ENCODE assay signal across 12 cellular contexts in the genomic region with DNA sequence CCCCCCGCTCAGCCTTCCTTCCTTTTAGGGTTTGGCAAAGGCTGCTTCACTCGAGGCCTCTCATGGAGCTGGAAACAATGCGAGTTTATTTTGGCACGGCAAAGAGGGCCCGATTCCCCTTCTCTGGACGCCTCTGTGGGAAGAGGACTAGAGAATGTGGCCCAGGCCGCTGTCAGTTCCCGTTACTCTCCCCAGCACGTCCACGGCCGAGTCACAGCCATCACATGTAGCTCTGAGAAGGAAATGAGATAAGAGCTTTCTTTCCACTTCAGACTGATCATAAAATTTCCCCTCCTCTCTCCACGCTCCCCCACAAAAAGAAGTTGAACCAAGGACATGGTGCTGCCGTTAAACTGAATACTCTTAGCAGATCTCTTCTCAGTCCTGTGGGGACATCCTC.
DNase-seq lines count a peak whose midpoint lies in the region; ATAC-seq and TF ChIP-seq lines count a peak whose summit lies in the region.
"Had no signal": no experiment of that assay in that cellular context is flagged by ENCODE, and none has a peak within 500 bp of the region (broad histone marks: within the 10 kb centered on the region; RNA-seq: fewer than 3 reads in every experiment).

No MANE protein-coding gene starts in this region.

- H3K4me3 ChIP-seq in foreskin fibroblast (ENCODE audit: low read depth in 1 of 2, low read length in 2 of 2): no peak overlapping the region
- no peak overlapping the region for H3K4me3 ChIP-seq in ovary
- H3K4me3 ChIP-seq: GM12878 had no signal

- no peaks in the 10 kb centered on the region for H3K36me3 ChIP-seq in ovary

- peaks cover 5% of the 10 kb centered on the region for H3K4me1 Mint-ChIP-seq in stimulated activated naive CD8-positive, alpha-beta T cell treated with anti-CD3 and anti-CD28 coated beads, Interleukin-15, amount 100 ng/mL, for 72 hours
- H3K4me1 Mint-ChIP-seq: IgD-negative memory B cell had no signal

- no peak overlapping the region for H3K4me3 Mint-ChIP-seq in stimulated activated naive CD8-positive, alpha-beta T cell treated with anti-CD3 and anti-CD28 coated beads, Interleukin-15, amount 100 ng/mL, for 72 hours
- H3K4me3 Mint-ChIP-seq: IgD-negative memory B cell, WTC11 had no signal

- peak overlapping the region; percentile 37 to 39 for H3K27ac Mint-ChIP-seq in stimulated activated naive CD8-positive, alpha-beta T cell treated with anti-CD3 and anti-CD28 coated beads, Interleukin-15, amount 100 ng/mL, for 72 hours
- H3K27ac Mint-ChIP-seq: IgD-negative memory B cell, WTC11 had no signal

- H3K4me1 ChIP-seq in ovary (ENCODE audit: insufficient read depth): peaks cover 23% of the 10 kb centered on the region

- WGBS in ovary, 3 donors: 3 to 12% (median 3%) methylated on average over 13 of the region's 13 CpGs

- TF ChIP-seq CTCF in foreskin fibroblast (IDR thresholded peaks at IDR 0.05; ENCODE audit: low read depth, low read length): no peak
- no peak for TF ChIP-seq CTCF in ovary (IDR thresholded peaks at IDR 0.05)

- ATAC-seq in stimulated activated naive CD8-positive, alpha-beta T cell treated with anti-CD3 and anti-CD28 coated beads, Interleukin-15, amount 100 ng/mL, for 72 hours: no peak
- ATAC-seq in stimulated activated naive CD8-positive, alpha-beta T cell treated with anti-CD3 and anti-CD28 coated beads, Interleukin-15, Interleukin-2, amounts not matched to agents 100 U/mL and 50 U/mL, for 24 hours: no peak
- ATAC-seq: GM12878, WTC11 had no signal

- DNase-seq in stimulated activated naive CD8-positive, alpha-beta T cell treated with anti-CD3 and anti-CD28 coated beads, Interleukin-15, amount 100 ng/mL, for 72 hours: no peak
- DNase-seq in stimulated activated naive CD8-positive, alpha-beta T cell treated with anti-CD3 and anti-CD28 coated beads, Interleukin-15, Interleukin-2, amounts not matched to agents 100 U/mL and 50 U/mL, for 24 hours: no peak
- DNase-seq in foreskin fibroblast: peak; percentile 68 to 72
- DNase-seq in ovary: peak; percentile 66 to 83 (median 75)
- no peak for DNase-seq in NCI-H187 treated with DMSO at 0.1 percent for 48 hours (lab: John Stamatoyannopoulos, UW)
- DNase-seq in NCI-H526 treated with DMSO at 0.1 percent for 48 hours (lab: John Stamatoyannopoulos, UW): no peak
- DNase-seq in NCI-H1417 treated with DMSO at 0.1 percent for 48 hours (lab: John Stamatoyannopoulos, UW): no peak
- no peak for DNase-seq in activated effector memory CD4-positive, alpha-beta T cell treated with anti-CD3 and anti-CD28 coated beads, Interleukin-2, amount 50 U/mL, for 16 hours
- DNase-seq: stimulated activated CD4-positive, alpha-beta T cell treated with anti-CD3 and anti-CD28 coated beads, Interleukin-4, amount 100 ng/mL, for 4 hours had no signal

- intact Hi-C loops in ovary (cut with DNase I): no loop called here

- peaks cover 32% of the 10 kb centered on the region for H3K27me3 Mint-ChIP-seq in stimulated activated naive CD8-positive, alpha-beta T cell treated with anti-CD3 and anti-CD28 coated beads, Interleukin-15, amount 100 ng/mL, for 72 hours

- no peaks in the 10 kb centered on the region for H3K27me3 ChIP-seq in ovary

- TF ChIP-seq POLR2A in ovary (IDR thresholded peaks at IDR 0.05): no peak

- H3K27ac ChIP-seq in ovary: peak overlapping the region; percentile 15 to 79

- no peaks in the 10 kb centered on the region for H3K9me3 Mint-ChIP-seq in stimulated activated naive CD8-positive, alpha-beta T cell treated with anti-CD3 and anti-CD28 coated beads, Interleukin-15, amount 100 ng/mL, for 72 hours
- H3K9me3 Mint-ChIP-seq: WTC11 had no signal

- no peaks in the 10 kb centered on the region for H3K9me3 ChIP-seq in ovary

- peak; percentile 36 for TF ChIP-seq EP300 in ovary (IDR thresholded peaks at IDR 0.05)

Comparison
In these comparisons a context has a peak if more than half of its experiments do, and no peak if none do; other contexts are left out.
1. DNase-seq: peak in foreskin fibroblast (2 of 2) and ovary (5 of 5); none in stimulated activated naive CD8-positive, alpha-beta T cell treated with anti-CD3 and anti-CD28 coated beads, Interleukin-15, amount 100 ng/mL, for 72 hours (0 of 2), stimulated activated naive CD8-positive, alpha-beta T cell treated with anti-CD3 and anti-CD28 coated beads, Interleukin-15, Interleukin-2, amounts not matched to agents 100 U/mL and 50 U/mL, for 24 hours (single experiment), NCI-H187 treated with DMSO at 0.1 percent for 48 hours (single experiment), NCI-H526 treated with DMSO at 0.1 percent for 48 hours (single experiment), NCI-H1417 treated with DMSO at 0.1 percent for 48 hours (single experiment) and activated effector memory CD4-positive, alpha-beta T cell treated with anti-CD3 and anti-CD28 coated beads, Interleukin-2, amount 50 U/mL, for 16 hours (single experiment).